18 cellular contexts compared by ENCODE assay signal in genomic region chr18:9806905-9807304, GRCh38.
DNase-seq lines count a peak whose midpoint lies in the region; ATAC-seq, FAIRE-seq and TF ChIP-seq lines count a peak whose summit lies in the region.
"Had no signal": no experiment of that assay in that cellular context is flagged by ENCODE, and none has a peak within 500 bp of the region (broad histone marks: within the 10 kb centered on the region; RNA-seq: fewer than 3 reads in every experiment).

No MANE protein-coding gene starts in this region.

- WGBS in mesenchymal stem cell = 90% methylated on average over 9 of the region's 9 CpGs
- 34 to 66% (median 53%) methylated on average over 9 of the region's 9 CpGs for WGBS in small intestine, 3 donors

- H3K27ac Mint-ChIP-seq in GM23338 = peak overlapping the region; percentile 35

- intact Hi-C loops in dorsolateral prefrontal cortex (cut with DNase I) = loop anchor here in 1 of 2 donors (10.0 kb wide), 2 partner anchors 108 to 148 kb away; partner anchors contain the start of gene VAPA
- intact Hi-C loops in kidney (cut with DNase I) = no loop called here

- peaks cover 9% of the 10 kb centered on the region for H3K27me3 Mint-ChIP-seq in GM23338 (ENCODE audit: insufficient read depth, low read depth, poor library complexity)

- no peak overlapping the region for H4K91ac ChIP-seq in mesenchymal stem cell (ENCODE audit: low read length)

- H3K4me1 ChIP-seq in GM23338 (ENCODE audit: insufficient read depth) = peaks cover 44% of the 10 kb centered on the region
- peaks cover 29% of the 10 kb centered on the region for H3K4me1 ChIP-seq in mesenchymal stem cell (ENCODE audit: control insufficient read depth, insufficient read depth, low read depth, low read length)
- peaks cover 2 to 6% of the 10 kb centered on the region in 2 donors for H3K4me1 ChIP-seq in small intestine (ENCODE audit: control insufficient read depth in 2 of 2, insufficient read depth in 1 of 2, low read depth in 1 of 2, low read length in 1 of 2)
- peaks cover 26 to 35% of the 10 kb centered on the region in 2 donors for H3K4me1 ChIP-seq in kidney (ENCODE audit: control insufficient read depth in 1 of 2, insufficient read depth in 1 of 2, low read depth in 1 of 2, low read length in 2 of 2)

- no peak overlapping the region for H2AFZ ChIP-seq in GM23338
- H2AFZ ChIP-seq in mesenchymal stem cell (ENCODE audit: low read depth, low read length) = no peak overlapping the region

- H3K36me3 Mint-ChIP-seq in GM23338 (ENCODE audit: low read depth) = peaks cover 14% of the 10 kb centered on the region

- peaks cover 11% of the 10 kb centered on the region for H3K9me3 Mint-ChIP-seq in GM23338

- H3K4ac ChIP-seq in mesenchymal stem cell (ENCODE audit: low read depth in 1 of 2, low read length in 2 of 2) = no peak overlapping the region

- DNase-seq in GM23338 (ENCODE audit: low spot score) (no peak), dorsolateral prefrontal cortex (no peak), mesenchymal stem cell (peak; percentile 41), small intestine (peak; percentile 95), NCI-H446 treated with DMSO at 0.1 percent for 48 hours (lab: John Stamatoyannopoulos, UW) (no peak), cortex of kidney (lab: John Stamatoyannopoulos, UW) (no peak), kidney (no peak), amygdala (lab: John Stamatoyannopoulos, UW) (no peak)
- DNase-seq: HCEC 1CT, NCI-H1436, NCI-H2029, NCI-H2171, NCI-H774, Right ventricle myocardium superior, SK-N-SH had no signal

- peaks cover 7% of the 10 kb centered on the region for H3K79me1 ChIP-seq in mesenchymal stem cell (replicated peaks; ENCODE audit: low read length, poor library complexity, severe bottlenecking)

- H3K4me3 ChIP-seq in GM23338 (no peak overlapping the region), dorsolateral prefrontal cortex (no peak overlapping the region), mesenchymal stem cell (ENCODE audit: insufficient read depth in 1 of 2, low read depth in 1 of 2, low read length in 2 of 2) (no peak overlapping the region), small intestine (ENCODE audit: low read depth in 1 of 2, low read length in 2 of 2) (no peak overlapping the region), kidney (ENCODE audit: low read length in 2 of 2) (no peak overlapping the region)

- no peaks in the 10 kb centered on the region for H3K79me2 ChIP-seq in GM23338 (replicated peaks; ENCODE audit: insufficient read depth)

- 0 out of 2 replicates have a peak, but pooled peaks cover 3% of the 10 kb centered on the region for H3F3A ChIP-seq in GM23338 (replicated peaks; ENCODE audit: low read depth)

- H2BK15ac ChIP-seq in mesenchymal stem cell (ENCODE audit: low read depth, poor library complexity, severe bottlenecking) = no peak overlapping the region

- no peak overlapping the region for H3K23ac ChIP-seq in mesenchymal stem cell (ENCODE audit: low read length in 2 of 2)

- H2BK120ac ChIP-seq in mesenchymal stem cell (ENCODE audit: low read depth, low read length) = no peak overlapping the region

- H3K14ac ChIP-seq in mesenchymal stem cell (ENCODE audit: low read length in 2 of 2) = peak overlapping the region in 1 of 2 experiments; percentile 74

- peak overlapping the region in 1 of 2 experiments; percentile 23 for H3K18ac ChIP-seq in mesenchymal stem cell (ENCODE audit: low read depth in 1 of 2, low read length in 2 of 2)

- no peak overlapping the region for H2BK5ac ChIP-seq in mesenchymal stem cell (ENCODE audit: low read depth, low read length, poor library complexity, severe bottlenecking)

- no peaks in the 10 kb centered on the region for H4K20me1 ChIP-seq in GM23338 (replicated peaks; ENCODE audit: insufficient read depth)

- no peak overlapping the region for H3K9ac ChIP-seq in mesenchymal stem cell (ENCODE audit: low read length)
- H3K9ac ChIP-seq in kidney (ENCODE audit: low read length in 2 of 2) = no peak overlapping the region
- H3K9ac ChIP-seq: SK-N-SH had no signal

- H2AK5ac ChIP-seq in mesenchymal stem cell (ENCODE audit: low read length, severe bottlenecking) = peak overlapping the region; percentile 5

- ATAC-seq in GM23338 = no peak

- H3K36me3 ChIP-seq in GM23338 (ENCODE audit: insufficient read depth) = no peaks in the 10 kb centered on the region
- H3K36me3 ChIP-seq in mesenchymal stem cell (ENCODE audit: control insufficient read depth in 1 of 2, insufficient read depth in 2 of 2, low read depth in 1 of 2, low read length in 2 of 2) = peaks cover 0 to 4% of the 10 kb centered on the region in 2 experiments
- H3K36me3 ChIP-seq in small intestine (ENCODE audit: control insufficient read depth in 2 of 2, insufficient read depth in 2 of 2, low read length in 2 of 2) = no peaks in the 10 kb centered on the region
- H3K36me3 ChIP-seq in kidney (ENCODE audit: control insufficient read depth in 1 of 2, insufficient read depth in 2 of 2, low read length in 2 of 2) = no peaks in the 10 kb centered on the region

- no peak overlapping the region for H3K4me3 Mint-ChIP-seq in GM23338

- H3K27ac ChIP-seq in GM23338 (ENCODE audit: low read depth) = no peak overlapping the region
- H3K27ac ChIP-seq in dorsolateral prefrontal cortex = peak overlapping the region in 30 of 59 donors; percentile 2 to 93 (median 84)
- no peak overlapping the region for H3K27ac ChIP-seq in mesenchymal stem cell (ENCODE audit: low read length, poor library complexity, severe bottlenecking)
- H3K27ac ChIP-seq in small intestine (ENCODE audit: low read depth in 1 of 2, low read length in 1 of 2) = peak overlapping the region in 1 of 2 donors; percentile 65
- H3K27ac ChIP-seq in kidney (ENCODE audit: low read depth in 2 of 2, low read length in 2 of 2) = peak overlapping the region in 1 of 2 donors; percentile 43
- H3K27ac ChIP-seq: HL-60 had no signal

- no peaks in the 10 kb centered on the region for H3K9me3 ChIP-seq in mesenchymal stem cell (ENCODE audit: control insufficient read depth, low read length)
- no peaks in the 10 kb centered on the region for H3K9me3 ChIP-seq in small intestine (ENCODE audit: control insufficient read depth, low read depth)
- no peaks in the 10 kb centered on the region for H3K9me3 ChIP-seq in kidney (ENCODE audit: control insufficient read depth in 1 of 2, low read length in 2 of 2)
- H3K9me3 ChIP-seq: SK-N-SH had no signal

- no peak overlapping the region for H4K8ac ChIP-seq in mesenchymal stem cell (ENCODE audit: low read length)

- no peaks in the 10 kb centered on the region for H3K27me3 ChIP-seq in GM23338 (ENCODE audit: insufficient read depth)
- H3K27me3 ChIP-seq in dorsolateral prefrontal cortex = no peaks in the 10 kb centered on the region
- no peaks in the 10 kb centered on the region for H3K27me3 ChIP-seq in mesenchymal stem cell (ENCODE audit: control insufficient read depth in 1 of 2, insufficient read depth in 1 of 2, low read length in 2 of 2)
- no peaks in the 10 kb centered on the region for H3K27me3 ChIP-seq in small intestine (ENCODE audit: control insufficient read depth in 2 of 2, insufficient read depth in 2 of 2, low read length in 2 of 2)

- FAIRE-seq in small intestine (lab: Jason Lieb, UNC) = no peak
- FAIRE-seq in kidney (lab: Jason Lieb, UNC) = no peak
- FAIRE-seq: A204.1, HTR-8/SVneo had no signal

- H3K4me2 ChIP-seq in GM23338 (no peak overlapping the region), mesenchymal stem cell (ENCODE audit: low read length, poor library complexity, severe bottlenecking) (no peak overlapping the region)
- H3K4me2 ChIP-seq: SK-N-SH had no signal

- H2BK12ac ChIP-seq in mesenchymal stem cell (ENCODE audit: low read length in 2 of 2) = peak overlapping the region in 1 of 2 experiments; percentile 0

- TF ChIP-seq CTCF in GM23338 (conservative IDR thresholded peaks at IDR 0.05; ENCODE audit: low read depth in 2 of 2) (no peak), dorsolateral prefrontal cortex (IDR thresholded peaks at IDR 0.05 in 54 of 56, conservative IDR thresholded peaks at IDR 0.05 in 2 of 56; ENCODE audit: low read depth in 1 of 56, partially characterized antibody in 56 of 56) (no peak), kidney (IDR thresholded peaks at IDR 0.05; ENCODE audit: borderline replicate concordance, extremely low read depth, insufficient read depth) (no peak)

- no peaks in the 10 kb centered on the region for H3K9me2 ChIP-seq in GM23338 (ENCODE audit: insufficient read depth)
- H3K9me2 ChIP-seq: SK-N-SH had no signal

- H3K4me1 Mint-ChIP-seq in GM23338 = peaks cover 61% of the 10 kb centered on the region

TF ChIP-seq in GM23338, 12 proteins besides CTCF, POLR2A, EP300 and RAD21 (continues in another document):
- TF ChIP-seq ZNF114 (CRISPR knock-in tag; IDR thresholded peaks at IDR 0.05) = no peak
- no peak for TF ChIP-seq STAT1 (IDR thresholded peaks at IDR 0.05; ENCODE audit: unreplicated experiment)
- TF ChIP-seq NANOG (IDR thresholded peaks at IDR 0.05; ENCODE audit: borderline replicate concordance) = no peak
- no peak for TF ChIP-seq EZH2phosphoT487 (IDR thresholded peaks at IDR 0.05; ENCODE audit: unreplicated experiment)
- TF ChIP-seq, protein P1, sequence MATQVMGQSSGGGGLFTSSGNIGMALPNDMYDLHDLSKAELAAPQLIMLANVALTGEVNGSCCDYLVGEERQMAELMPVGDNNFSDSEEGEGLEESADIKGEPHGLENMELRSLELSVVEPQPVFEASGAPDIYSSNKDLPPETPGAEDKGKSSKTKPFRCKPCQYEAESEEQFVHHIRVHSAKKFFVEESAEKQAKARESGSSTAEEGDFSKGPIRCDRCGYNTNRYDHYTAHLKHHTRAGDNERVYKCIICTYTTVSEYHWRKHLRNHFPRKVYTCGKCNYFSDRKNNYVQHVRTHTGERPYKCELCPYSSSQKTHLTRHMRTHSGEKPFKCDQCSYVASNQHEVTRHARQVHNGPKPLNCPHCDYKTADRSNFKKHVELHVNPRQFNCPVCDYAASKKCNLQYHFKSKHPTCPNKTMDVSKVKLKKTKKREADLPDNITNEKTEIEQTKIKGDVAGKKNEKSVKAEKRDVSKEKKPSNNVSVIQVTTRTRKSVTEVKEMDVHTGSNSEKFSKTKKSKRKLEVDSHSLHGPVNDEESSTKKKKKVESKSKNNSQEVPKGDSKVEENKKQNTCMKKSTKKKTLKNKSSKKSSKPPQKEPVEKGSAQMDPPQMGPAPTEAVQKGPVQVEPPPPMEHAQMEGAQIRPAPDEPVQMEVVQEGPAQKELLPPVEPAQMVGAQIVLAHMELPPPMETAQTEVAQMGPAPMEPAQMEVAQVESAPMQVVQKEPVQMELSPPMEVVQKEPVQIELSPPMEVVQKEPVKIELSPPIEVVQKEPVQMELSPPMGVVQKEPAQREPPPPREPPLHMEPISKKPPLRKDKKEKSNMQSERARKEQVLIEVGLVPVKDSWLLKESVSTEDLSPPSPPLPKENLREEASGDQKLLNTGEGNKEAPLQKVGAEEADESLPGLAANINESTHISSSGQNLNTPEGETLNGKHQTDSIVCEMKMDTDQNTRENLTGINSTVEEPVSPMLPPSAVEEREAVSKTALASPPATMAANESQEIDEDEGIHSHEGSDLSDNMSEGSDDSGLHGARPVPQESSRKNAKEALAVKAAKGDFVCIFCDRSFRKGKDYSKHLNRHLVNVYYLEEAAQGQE (IDR thresholded peaks at IDR 0.05; ENCODE audit: unreplicated experiment) = no peak
- TF ChIP-seq ZNF331 (CRISPR knock-in tag; IDR thresholded peaks at IDR 0.05; ENCODE audit: low read depth) = no peak

Comparison
In these comparisons a context has a peak if more than half of its experiments do, and no peak if none do; other contexts are left out.
1. DNase-seq: peak in mesenchymal stem cell (single experiment) and small intestine (single experiment); none in GM23338 (single experiment), dorsolateral prefrontal cortex (0 of 10), NCI-H446 treated with DMSO at 0.1 percent for 48 hours (single experiment), cortex of kidney (single experiment), kidney (single experiment) and amygdala (0 of 56).
2. H3K27ac ChIP-seq: peak in dorsolateral prefrontal cortex (30 of 59); none in GM23338 (single experiment) and mesenchymal stem cell (single experiment).